Comparison of ENCODE assay signal across 1 cellular context in genomic region chr14:36515105-36515593, GRCh38.
TF ChIP-seq lines count a peak whose summit lies in the region.

No MANE protein-coding gene starts in this region.

TF ChIP-seq in H1, 55 proteins besides CTCF, POLR2A, EP300 and RAD21 (continued from another document):
- TF ChIP-seq SP1 (IDR thresholded peaks at IDR 0.05; ENCODE audit: low read depth, low read length) (peak; percentile 7; the same call in 1 of the 2 replicates), SP2 (IDR thresholded peaks at IDR 0.05; ENCODE audit: low read length) (no peak), CTBP2 (IDR thresholded peaks at IDR 0.05; ENCODE audit: borderline replicate concordance, insufficient read depth, insufficient read length, low read length) (peak; percentile 99), CHD7 (IDR thresholded peaks at IDR 0.05; ENCODE audit: insufficient replicate concordance, low read length) (no peak), EGR1 (IDR thresholded peaks at IDR 0.05; ENCODE audit: borderline replicate concordance, low read depth, low read length) (peak; percentile 31; the same call in 1 of the 2 replicates), SAP30 (IDR thresholded peaks at IDR 0.05; ENCODE audit: insufficient read depth, insufficient replicate concordance, low read length) (no peak), GABPA (IDR thresholded peaks at IDR 0.05; ENCODE audit: borderline replicate concordance, insufficient read depth, low read length) (no peak)
